15 cellular contexts compared by ENCODE assay signal in the genomic region with DNA sequence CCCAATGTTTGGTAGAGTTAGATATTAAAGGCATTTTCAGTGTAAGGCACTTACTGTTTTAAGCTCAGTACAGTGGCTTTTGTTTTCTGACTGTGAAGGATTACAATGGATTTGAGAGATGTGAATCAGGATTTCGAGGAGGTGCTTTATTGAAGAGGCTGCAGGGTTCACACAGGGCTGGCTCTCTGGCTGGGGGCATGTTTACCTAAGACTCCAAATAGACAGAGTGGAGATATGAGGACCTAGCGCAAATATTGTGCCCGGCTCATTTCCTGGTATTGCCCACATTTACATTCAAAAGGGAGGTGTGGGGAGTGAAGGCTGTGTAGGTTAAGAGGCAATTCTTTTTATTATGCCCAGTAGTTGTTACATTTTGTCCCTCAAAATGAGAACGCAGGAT.
A peak's percentile ranks its signal among the peaks of the same experiment; 100 is the strongest.
DNase-seq lines count a peak whose midpoint lies in the region; ATAC-seq and TF ChIP-seq lines count a peak whose summit lies in the region.
"Had no signal": no experiment of that assay in that cellular context is flagged by ENCODE, and none has a peak within 500 bp of the region (broad histone marks: within the 10 kb centered on the region; RNA-seq: fewer than 3 reads in every experiment).

No MANE protein-coding gene starts in this region.

- H4K20me1 ChIP-seq in SK-N-SH (ENCODE audit: insufficient read depth) = no peaks in the 10 kb centered on the region

- no peak overlapping the region for H3K9ac ChIP-seq in SK-N-SH

- no peak overlapping the region for H3K4me3 Mint-ChIP-seq in activated CD4-positive, alpha-beta T cell treated with anti-CD3 and anti-CD28 coated beads, Interleukin-2, amount 10 ng/mL, durations not matched to agents 24 days and 14 days
- H3K4me3 Mint-ChIP-seq: activated T-cell treated with anti-CD3 and anti-CD28 coated beads, Interleukin-2, amount 50 U/mL, for 72 hours had no signal

- TF ChIP-seq RAD21 in SK-N-SH (IDR thresholded peaks at IDR 0.05; ENCODE audit: low read length) = no peak

- TF ChIP-seq EP300 in SK-N-SH (IDR thresholded peaks at IDR 0.05; ENCODE audit: borderline replicate concordance in 1 of 2, low read depth in 1 of 2, low read length in 1 of 2) = no peak

- H3K4me1 Mint-ChIP-seq in activated CD4-positive, alpha-beta T cell treated with anti-CD3 and anti-CD28 coated beads, Interleukin-2, amount 10 ng/mL, durations not matched to agents 24 days and 14 days = peaks cover 2% of the 10 kb centered on the region

- H3K9me3 Mint-ChIP-seq in activated CD4-positive, alpha-beta T cell treated with anti-CD3 and anti-CD28 coated beads, Interleukin-2, amount 10 ng/mL, durations not matched to agents 24 days and 14 days = no peaks in the 10 kb centered on the region
- H3K9me3 Mint-ChIP-seq: activated T-cell treated with anti-CD3 and anti-CD28 coated beads, Interleukin-2, amount 50 U/mL, for 72 hours had no signal

- H3K9me3 ChIP-seq in SK-N-SH = no peaks in the 10 kb centered on the region
- no peaks in the 10 kb centered on the region for H3K9me3 ChIP-seq in upper lobe of right lung
- H3K9me3 ChIP-seq: ascending aorta, thoracic aorta had no signal

- H3K27me3 ChIP-seq in SK-N-SH (ENCODE audit: insufficient read depth) (no peaks in the 10 kb centered on the region), upper lobe of right lung (no peaks in the 10 kb centered on the region)
- H3K27me3 ChIP-seq: ascending aorta had no signal

- H3K36me3 ChIP-seq in SK-N-SH (replicated peaks in 1 of 2; ENCODE audit: control insufficient read depth in 1 of 2, insufficient read depth in 2 of 2, low read length in 1 of 2) (no peaks in the 10 kb centered on the region), upper lobe of right lung (no peaks in the 10 kb centered on the region)
- H3K36me3 ChIP-seq: ascending aorta, thoracic aorta had no signal

- CTCF ChIA-PET in SK-N-SH (lab: Yijun Ruan, JAX) = no interaction called here

- H3K79me2 ChIP-seq in SK-N-SH (ENCODE audit: insufficient read depth) = no peaks in the 10 kb centered on the region

- no peaks in the 10 kb centered on the region for H3K36me3 Mint-ChIP-seq in activated CD4-positive, alpha-beta T cell treated with anti-CD3 and anti-CD28 coated beads, Interleukin-2, amount 10 ng/mL, durations not matched to agents 24 days and 14 days (ENCODE audit: low read depth)

- H3K4me2 ChIP-seq in SK-N-SH = no peak overlapping the region; the same call in 1 of the 2 replicates

- H3K4me1 ChIP-seq in SK-N-SH (ENCODE audit: control insufficient read depth in 1 of 2, insufficient read depth in 2 of 2, low read depth in 1 of 2, low read length in 1 of 2) (no peaks in the 10 kb centered on the region), upper lobe of right lung (no peaks in the 10 kb centered on the region)
- H3K4me1 ChIP-seq: ascending aorta had no signal

- WGBS in SK-N-SH (ENCODE audit: low lambda C conversion rate) = 78% methylated on average over 4 of the region's 4 CpGs

- H3K27ac Mint-ChIP-seq in activated CD4-positive, alpha-beta T cell treated with anti-CD3 and anti-CD28 coated beads, Interleukin-2, amount 10 ng/mL, durations not matched to agents 24 days and 14 days = no peak overlapping the region
- H3K27ac Mint-ChIP-seq: activated T-cell treated with anti-CD3 and anti-CD28 coated beads, Interleukin-2, amount 50 U/mL, for 72 hours had no signal

- no peak for ATAC-seq in SK-N-SH treated with all-trans-retinoic acid at 6 μM for 48 hours
- ATAC-seq in upper lobe of right lung = peak; percentile 74
- ATAC-seq in HG02610 (IDR thresholded peaks at IDR 0.05; ENCODE audit: unreplicated experiment) = no peak

- H3K9me2 ChIP-seq in SK-N-SH = no peaks in the 10 kb centered on the region

- peak overlapping the region in 1 of 2 experiments; percentile 42; a peak in 2 of 4 replicates for H3K27ac ChIP-seq in SK-N-SH (ENCODE audit: low read depth in 2 of 2, low read length in 1 of 2)
- no peak overlapping the region for H3K27ac ChIP-seq in upper lobe of right lung
- H3K27ac ChIP-seq: ascending aorta, dorsolateral prefrontal cortex, skin epidermis, thoracic aorta had no signal

- H3F3A ChIP-seq in SK-N-SH (replicated peaks; ENCODE audit: insufficient read depth) = peaks cover 6% of the 10 kb centered on the region

- no peak for TF ChIP-seq CTCF in SK-N-SH (IDR thresholded peaks at IDR 0.05)
- no peak for TF ChIP-seq CTCF in upper lobe of right lung (IDR thresholded peaks at IDR 0.05)

- intact Hi-C loops in upper lobe of right lung (cut with DNase I) = no loop called here
- intact Hi-C loops in activated CD4-positive, alpha-beta T cell treated with anti-CD3 and anti-CD28 coated beads, Interleukin-2, amount 10 ng/mL, durations not matched to agents 24 days and 14 days (cut with micrococcal nuclease) = no loop called here

- no peak overlapping the region for H3K4me3 ChIP-seq in SK-N-SH (ENCODE audit: low read depth in 2 of 2, low read length in 1 of 2)
- H3K4me3 ChIP-seq in upper lobe of right lung = no peak overlapping the region
- H3K4me3 ChIP-seq: ascending aorta, dorsolateral prefrontal cortex, skin epidermis, thoracic aorta had no signal

- H3K27me3 Mint-ChIP-seq in activated CD4-positive, alpha-beta T cell treated with anti-CD3 and anti-CD28 coated beads, Interleukin-2, amount 10 ng/mL, durations not matched to agents 24 days and 14 days = no peaks in the 10 kb centered on the region

- POLR2A ChIA-PET in SK-N-SH (lab: Yijun Ruan, JAX) = no interaction called here

- peak overlapping the region; percentile 63; the same call in 1 of the 2 replicates for H2AFZ ChIP-seq in SK-N-SH (ENCODE audit: low read depth)

- DNase-seq in SK-N-SH = no peak
- DNase-seq in NCI-H748 (lab: John Stamatoyannopoulos, UW; ENCODE audit: unreplicated experiment) = peak; percentile 90
- DNase-seq in iPS-NIHi11 (ENCODE audit: low spot score) = peak; percentile 27
- DNase-seq in upper lobe of right lung = no peak
- DNase-seq in activated CD4-positive, alpha-beta T cell treated with anti-CD3 and anti-CD28 coated beads, Interleukin-2, amount 10 ng/mL, durations not matched to agents 24 days and 14 days = no peak
- no peak for DNase-seq in activated CD4-positive, alpha-beta T cell treated with anti-CD3 and anti-CD28 coated beads, Interleukin-2, amount 50 U/mL, for 4 hours
- DNase-seq: activated CD4-positive, alpha-beta T cell treated with anti-CD3 and anti-CD28 coated beads for 1 hour; Calu3; dorsolateral prefrontal cortex had no signal

TF ChIP-seq in SK-N-SH, 30 proteins besides CTCF, POLR2A, EP300 and RAD21 (continues in another document):
- no peak for TF ChIP-seq ELF1 (IDR thresholded peaks at IDR 0.05)
- TF ChIP-seq, protein P1, sequence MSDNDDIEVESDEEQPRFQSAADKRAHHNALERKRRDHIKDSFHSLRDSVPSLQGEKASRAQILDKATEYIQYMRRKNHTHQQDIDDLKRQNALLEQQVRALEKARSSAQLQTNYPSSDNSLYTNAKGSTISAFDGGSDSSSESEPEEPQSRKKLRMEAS (IDR thresholded peaks at IDR 0.05; ENCODE audit: low read depth) = no peak
- TF ChIP-seq FOXJ3 (CRISPR knock-in tag; IDR thresholded peaks at IDR 0.05) = no peak
- TF ChIP-seq MXI1 (IDR thresholded peaks at IDR 0.05; ENCODE audit: low read depth, low read length) = no peak
- no peak for TF ChIP-seq YY1 (IDR thresholded peaks at IDR 0.05; ENCODE audit: low read depth)
- TF ChIP-seq, protein P2, sequence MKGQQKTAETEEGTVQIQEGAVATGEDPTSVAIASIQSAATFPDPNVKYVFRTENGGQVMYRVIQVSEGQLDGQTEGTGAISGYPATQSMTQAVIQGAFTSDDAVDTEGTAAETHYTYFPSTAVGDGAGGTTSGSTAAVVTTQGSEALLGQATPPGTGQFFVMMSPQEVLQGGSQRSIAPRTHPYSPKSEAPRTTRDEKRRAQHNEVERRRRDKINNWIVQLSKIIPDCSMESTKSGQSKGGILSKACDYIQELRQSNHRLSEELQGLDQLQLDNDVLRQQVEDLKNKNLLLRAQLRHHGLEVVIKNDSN (IDR thresholded peaks at IDR 0.05; ENCODE audit: borderline replicate concordance, low read depth) = no peak
- no peak for TF ChIP-seq POLR2AphosphoS5 (IDR thresholded peaks at IDR 0.05; ENCODE audit: low read depth, low read length)
- no peak for TF ChIP-seq TEAD4 (IDR thresholded peaks at IDR 0.05; ENCODE audit: borderline replicate concordance, insufficient read depth)
- no peak for TF ChIP-seq GABPA (IDR thresholded peaks at IDR 0.05; ENCODE audit: low read depth)

TF ChIP-seq in SK-N-SH treated with all-trans-retinoic acid at 6 μM for 48 hours, 23 proteins besides CTCF, POLR2A, EP300 and RAD21 (continues in another document):
- TF ChIP-seq, protein P3, sequence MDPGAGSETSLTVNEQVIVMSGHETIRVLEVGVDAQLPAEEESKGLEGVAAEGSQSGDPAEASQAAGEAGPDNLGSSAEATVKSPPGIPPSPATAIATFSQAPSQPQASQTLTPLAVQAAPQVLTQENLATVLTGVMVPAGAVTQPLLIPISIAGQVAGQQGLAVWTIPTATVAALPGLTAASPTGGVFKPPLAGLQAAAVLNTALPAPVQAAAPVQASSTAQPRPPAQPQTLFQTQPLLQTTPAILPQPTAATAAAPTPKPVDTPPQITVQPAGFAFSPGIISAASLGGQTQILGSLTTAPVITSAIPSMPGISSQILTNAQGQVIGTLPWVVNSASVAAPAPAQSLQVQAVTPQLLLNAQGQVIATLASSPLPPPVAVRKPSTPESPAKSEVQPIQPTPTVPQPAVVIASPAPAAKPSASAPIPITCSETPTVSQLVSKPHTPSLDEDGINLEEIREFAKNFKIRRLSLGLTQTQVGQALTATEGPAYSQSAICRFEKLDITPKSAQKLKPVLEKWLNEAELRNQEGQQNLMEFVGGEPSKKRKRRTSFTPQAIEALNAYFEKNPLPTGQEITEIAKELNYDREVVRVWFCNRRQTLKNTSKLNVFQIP (CRISPR knock-in tag; IDR thresholded peaks at IDR 0.05; ENCODE audit: borderline replicate concordance, low read depth) = no peak
- TF ChIP-seq ARNTL (CRISPR knock-in tag; IDR thresholded peaks at IDR 0.05; ENCODE audit: borderline replicate concordance, low read depth) = no peak

Comparison
In these comparisons a context has a peak if more than half of its experiments do, and no peak if none do; other contexts are left out.
1. DNase-seq: peak in NCI-H748 (single experiment) and iPS-NIHi11 (single experiment); none in SK-N-SH (single experiment), upper lobe of right lung (single experiment), activated CD4-positive, alpha-beta T cell treated with anti-CD3 and anti-CD28 coated beads, Interleukin-2, amount 10 ng/mL, durations not matched to agents 24 days and 14 days (single experiment) and activated CD4-positive, alpha-beta T cell treated with anti-CD3 and anti-CD28 coated beads, Interleukin-2, amount 50 U/mL, for 4 hours (0 of 2).